In the genomic region with DNA sequence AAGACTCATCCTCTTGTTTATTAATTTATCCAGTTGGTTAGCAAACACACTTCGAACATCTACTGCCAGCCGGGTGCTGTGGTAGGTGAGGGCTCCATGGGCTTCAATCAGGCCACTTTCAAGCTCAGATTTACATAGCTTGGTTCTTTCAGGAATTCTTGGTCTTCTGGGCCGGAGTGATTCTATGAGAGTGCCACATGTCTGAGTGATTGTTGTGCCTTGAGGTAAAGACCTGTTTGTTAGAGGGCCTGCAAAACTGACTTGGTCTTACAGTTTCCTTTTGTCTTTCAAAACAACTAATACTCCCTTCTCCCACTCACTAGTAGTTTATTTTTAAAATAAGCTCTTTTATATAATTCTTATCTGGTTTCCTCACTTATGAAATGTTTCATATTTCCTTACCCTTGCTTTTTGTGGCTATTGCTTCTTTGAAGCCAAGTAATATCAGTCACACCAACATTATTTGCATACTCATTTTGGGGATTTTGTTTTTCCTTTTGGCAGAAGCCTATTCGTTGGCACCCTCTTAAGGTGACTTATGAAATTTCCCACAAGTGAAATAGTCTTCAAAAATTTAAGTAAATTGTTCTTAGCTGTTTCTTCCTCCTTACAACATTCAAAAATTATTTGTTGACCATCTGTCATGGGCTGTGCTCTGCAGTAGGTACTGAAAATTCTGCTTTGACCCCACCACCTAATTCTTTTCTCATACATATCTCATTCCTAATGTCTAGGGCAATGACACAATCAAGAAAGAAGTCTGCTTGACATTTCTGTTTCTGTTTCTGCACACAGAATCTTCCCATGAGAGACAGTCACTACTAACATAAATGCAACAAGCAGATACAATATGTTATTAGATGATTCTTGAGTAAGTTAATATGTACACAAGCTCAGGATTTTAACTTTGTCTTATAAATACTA, we compare ENCODE assay signal across 11 cellular contexts.
A peak's percentile ranks its signal among the peaks of the same experiment; 100 is the strongest.
DNase-seq lines count a peak whose midpoint lies in the region; ATAC-seq lines count a peak whose summit lies in the region.
"Had no signal": no experiment of that assay in that cellular context is flagged by ENCODE, and none has a peak within 500 bp of the region (broad histone marks: within the 10 kb centered on the region; RNA-seq: fewer than 3 reads in every experiment).

No MANE protein-coding gene starts in this region.

- peaks cover 29% of the 10 kb centered on the region for H3K9me3 Mint-ChIP-seq in activated T-cell treated with anti-CD3 and anti-CD28 coated beads, Interleukin-2, amount 50 U/mL, for 24 hours
- H3K9me3 Mint-ChIP-seq in stimulated activated naive B cell treated with anti-CD40 and anti-IgM and Interleukin-4, amounts not matched to agents 10 μg/mL and 1 μg/mL and 100 μg/mL, for 72 hours = peaks cover 20 to 22% of the 10 kb centered on the region in 2 donors

- ATAC-seq in HG02840 (IDR thresholded peaks at IDR 0.05; ENCODE audit: low FRiP score, unreplicated experiment) (peak; percentile 74), T-helper 17 cell (no peak), HG02571 (IDR thresholded peaks at IDR 0.05; ENCODE audit: unreplicated experiment) (no peak)
- peak; percentile 82 to 92 for ATAC-seq in stimulated activated naive B cell treated with anti-CD40 and anti-IgM and Interleukin-4, amounts not matched to agents 10 μg/mL and 1 μg/mL and 100 μg/mL, for 72 hours (replicated peaks)
- ATAC-seq: esophagus mucosa, Panc1 had no signal

- peak overlapping the region; percentile 42 for H3K27ac Mint-ChIP-seq in activated T-cell treated with anti-CD3 and anti-CD28 coated beads, Interleukin-2, amount 50 U/mL, for 24 hours
- peak overlapping the region; percentile 19 for H3K27ac Mint-ChIP-seq in T-helper 17 cell
- H3K27ac Mint-ChIP-seq in stimulated activated naive B cell treated with anti-CD40 and anti-IgM and Interleukin-4, amounts not matched to agents 10 μg/mL and 1 μg/mL and 100 μg/mL, for 72 hours = peak overlapping the region; percentile 48

- no peak overlapping the region for H3K4me3 Mint-ChIP-seq in activated T-cell treated with anti-CD3 and anti-CD28 coated beads, Interleukin-2, amount 50 U/mL, for 24 hours
- no peak overlapping the region for H3K4me3 Mint-ChIP-seq in T-helper 17 cell
- H3K4me3 Mint-ChIP-seq in stimulated activated naive B cell treated with anti-CD40 and anti-IgM and Interleukin-4, amounts not matched to agents 10 μg/mL and 1 μg/mL and 100 μg/mL, for 72 hours = no peak overlapping the region
- H3K4me3 Mint-ChIP-seq: CD8-positive, alpha-beta memory T cell had no signal

- no peaks in the 10 kb centered on the region for H3K9me3 ChIP-seq in T-helper 17 cell (ENCODE audit: control insufficient read depth, low read length, poor library complexity, severe bottlenecking)

- H3K4me1 Mint-ChIP-seq in activated T-cell treated with anti-CD3 and anti-CD28 coated beads, Interleukin-2, amount 50 U/mL, for 24 hours (ENCODE audit: low read depth) = peaks cover 24% of the 10 kb centered on the region
- no peaks in the 10 kb centered on the region for H3K4me1 Mint-ChIP-seq in T-helper 17 cell
- peaks cover 13 to 24% of the 10 kb centered on the region in 2 donors for H3K4me1 Mint-ChIP-seq in stimulated activated naive B cell treated with anti-CD40 and anti-IgM and Interleukin-4, amounts not matched to agents 10 μg/mL and 1 μg/mL and 100 μg/mL, for 72 hours

- no peaks in the 10 kb centered on the region for H3K27me3 Mint-ChIP-seq in activated T-cell treated with anti-CD3 and anti-CD28 coated beads, Interleukin-2, amount 50 U/mL, for 24 hours
- H3K27me3 Mint-ChIP-seq in T-helper 17 cell = no peaks in the 10 kb centered on the region
- no peaks in the 10 kb centered on the region for H3K27me3 Mint-ChIP-seq in stimulated activated naive B cell treated with anti-CD40 and anti-IgM and Interleukin-4, amounts not matched to agents 10 μg/mL and 1 μg/mL and 100 μg/mL, for 72 hours
- H3K27me3 Mint-ChIP-seq: CD8-positive, alpha-beta memory T cell had no signal

- no peak for DNase-seq in activated T-cell treated with anti-CD3 and anti-CD28 coated beads, Interleukin-2, amount 50 U/mL, for 24 hours
- DNase-seq in activated T-cell treated with anti-CD3 and anti-CD28 coated beads, Interleukin-2, amount 50 U/mL, for 48 hours = no peak
- no peak for DNase-seq in T-helper 17 cell
- DNase-seq in stimulated activated naive B cell treated with anti-CD40 and anti-IgM and Interleukin-4, amounts not matched to agents 10 μg/mL and 1 μg/mL and 100 μg/mL, for 72 hours = no peak
- DNase-seq in epidermal melanocyte (ENCODE audit: insufficient read length, low spot score) = no peak
- no peak for DNase-seq in GF-D8 (lab: John Stamatoyannopoulos, UW)
- DNase-seq: CD8-positive, alpha-beta memory T cell had no signal

- peaks cover 42% of the 10 kb centered on the region for H3K36me3 Mint-ChIP-seq in activated T-cell treated with anti-CD3 and anti-CD28 coated beads, Interleukin-2, amount 50 U/mL, for 24 hours (ENCODE audit: low read depth)
- H3K36me3 Mint-ChIP-seq in T-helper 17 cell (ENCODE audit: low read depth) = peaks cover 5% of the 10 kb centered on the region
- H3K36me3 Mint-ChIP-seq in stimulated activated naive B cell treated with anti-CD40 and anti-IgM and Interleukin-4, amounts not matched to agents 10 μg/mL and 1 μg/mL and 100 μg/mL, for 72 hours = peaks cover 34 to 53% of the 10 kb centered on the region in 2 donors

Comparison
In these comparisons a context has a peak if more than half of its experiments do, and no peak if none do; other contexts are left out.
1. ATAC-seq: peak in HG02840 (single experiment) and stimulated activated naive B cell treated with anti-CD40 and anti-IgM and Interleukin-4, amounts not matched to agents 10 μg/mL and 1 μg/mL and 100 μg/mL, for 72 hours (2 of 2); none in T-helper 17 cell (single experiment) and HG02571 (single experiment).
2. Peak in every context shown above with its lines, with median percentiles within 50 percentile points of each other: H3K27ac Mint-ChIP-seq.